ENCODE assay signal across 1 cellular context in the genomic region with DNA sequence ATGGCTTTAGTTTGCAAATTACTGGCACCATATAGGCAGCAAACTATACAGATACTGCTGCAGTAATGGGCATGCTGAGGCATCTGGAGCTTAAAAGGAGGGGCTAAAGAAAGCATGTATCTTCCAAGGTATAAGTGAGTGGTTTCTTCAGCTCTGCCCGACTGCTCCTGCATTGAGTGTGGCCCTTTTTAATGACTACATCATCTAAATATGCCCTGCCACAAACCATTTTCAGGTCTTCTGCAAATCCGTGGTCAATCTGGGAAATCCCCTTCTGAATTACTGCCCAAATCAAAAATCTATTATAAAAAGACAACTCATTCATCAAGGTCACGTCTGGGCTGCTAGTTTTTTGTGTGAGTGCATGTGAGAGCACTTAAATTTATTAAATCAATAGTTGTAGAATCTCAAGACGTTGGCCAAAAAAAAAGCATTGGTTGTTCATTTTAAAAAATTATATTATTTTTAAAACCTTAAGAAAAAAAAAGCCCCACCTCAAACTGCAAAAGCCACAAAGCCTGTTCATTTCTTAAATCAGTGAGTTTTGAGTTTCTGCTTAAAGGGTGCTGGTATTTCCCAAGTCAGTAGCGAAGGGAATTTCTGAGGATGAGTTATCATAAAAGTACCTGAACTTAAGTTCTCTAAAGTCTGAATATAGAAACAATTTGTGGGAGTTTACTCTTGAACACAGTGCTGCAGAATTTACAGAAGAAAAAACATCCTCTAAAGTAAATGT.
TF ChIP-seq lines count a peak whose summit lies in the region.

No MANE protein-coding gene starts in this region.

TF ChIP-seq in GM12878, 131 proteins besides CTCF, POLR2A, EP300 and RAD21 (continued from another document):
- TF ChIP-seq, protein P1, sequence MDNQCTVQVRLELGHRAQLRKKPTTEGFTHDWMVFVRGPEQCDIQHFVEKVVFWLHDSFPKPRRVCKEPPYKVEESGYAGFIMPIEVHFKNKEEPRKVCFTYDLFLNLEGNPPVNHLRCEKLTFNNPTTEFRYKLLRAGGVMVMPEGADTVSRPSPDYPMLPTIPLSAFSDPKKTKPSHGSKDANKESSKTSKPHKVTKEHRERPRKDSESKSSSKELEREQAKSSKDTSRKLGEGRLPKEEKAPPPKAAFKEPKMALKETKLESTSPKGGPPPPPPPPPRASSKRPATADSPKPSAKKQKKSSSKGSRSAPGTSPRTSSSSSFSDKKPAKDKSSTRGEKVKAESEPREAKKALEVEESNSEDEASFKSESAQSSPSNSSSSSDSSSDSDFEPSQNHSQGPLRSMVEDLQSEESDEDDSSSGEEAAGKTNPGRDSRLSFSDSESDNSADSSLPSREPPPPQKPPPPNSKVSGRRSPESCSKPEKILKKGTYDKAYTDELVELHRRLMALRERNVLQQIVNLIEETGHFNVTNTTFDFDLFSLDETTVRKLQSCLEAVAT (IDR thresholded peaks at IDR 0.05): no peak
- TF ChIP-seq IRF3 (IDR thresholded peaks at IDR 0.05) (no peak), FOXM1 (IDR thresholded peaks at IDR 0.05; ENCODE audit: low read depth, low read length) (peak; percentile 87), IKZF1 (conservative IDR thresholded peaks at IDR 0.05) (peak; percentile 63), BACH1 (IDR thresholded peaks at IDR 0.05; ENCODE audit: borderline replicate concordance) (0 out of 2 replicates have a peak, but pooled peaks have one; percentile 11), RBBP5 (conservative IDR thresholded peaks at IDR 0.05) (no peak), LARP7 (IDR thresholded peaks at IDR 0.05) (no peak), RFX5 (IDR thresholded peaks at IDR 0.05; ENCODE audit: low read depth, low read length) (no peak), IKZF2 (IDR thresholded peaks at IDR 0.05) (peak; percentile 53 to 68; a peak in 2 of 4 replicates), POLR2AphosphoS5 (IDR thresholded peaks at IDR 0.05; ENCODE audit: low read length) (peak; percentile 59; the same call in 1 of the 2 replicates), CBFB (IDR thresholded peaks at IDR 0.05; ENCODE audit: low read depth) (peak; percentile 65), NFXL1 (IDR thresholded peaks at IDR 0.05; ENCODE audit: borderline replicate concordance) (no peak), TARDBP (IDR thresholded peaks at IDR 0.05; ENCODE audit: borderline replicate concordance) (no peak), PAX5 (IDR thresholded peaks at IDR 0.05; ENCODE audit: borderline replicate concordance, low read depth, low read length) (0 out of 2 replicates have a peak, but pooled peaks have one; percentile 40), ZNF622 (IDR thresholded peaks at IDR 0.05) (no peak), BCL3 (IDR thresholded peaks at IDR 0.05; ENCODE audit: borderline replicate concordance, insufficient read depth, low read depth, low read length, poor library complexity, severe bottlenecking) (peak; percentile 83), MEF2B (IDR thresholded peaks at IDR 0.05; ENCODE audit: partially characterized antibody, poor library complexity, severe bottlenecking) (peak; percentile 51), TBL1XR1 (IDR thresholded peaks at IDR 0.05; ENCODE audit: low read depth, low read length) (0 out of 2 replicates have a peak, but pooled peaks have one; percentile 63), TCF7 (IDR thresholded peaks at IDR 0.05; ENCODE audit: borderline replicate concordance) (0 out of 2 replicates have a peak, but pooled peaks have one; percentile 7), EGR1 (IDR thresholded peaks at IDR 0.05; ENCODE audit: borderline replicate concordance in 1 of 2, low read depth in 2 of 2, low read length in 2 of 2) (no peak), HDAC6 (IDR thresholded peaks at IDR 0.05; ENCODE audit: unreplicated experiment) (no peak), NFIC (IDR thresholded peaks at IDR 0.05; ENCODE audit: low read depth, low read length) (peak; percentile 91), RUNX3 (IDR thresholded peaks at IDR 0.05; ENCODE audit: low read length) (peak; percentile 96), MTA3 (IDR thresholded peaks at IDR 0.05; ENCODE audit: borderline replicate concordance, low read length) (peak; percentile 61; the same call in 1 of the 2 replicates), STAT1 (conservative IDR thresholded peaks at IDR 0.05) (no peak), ATF7 (IDR thresholded peaks at IDR 0.05; ENCODE audit: low read depth) (peak; percentile 82), ETV6 (conservative IDR thresholded peaks at IDR 0.05 in 1 of 2, IDR thresholded peaks at IDR 0.05 in 1 of 2; ENCODE audit: borderline replicate concordance in 1 of 2, low read depth in 1 of 2) (no peak), TCF12 (IDR thresholded peaks at IDR 0.05; ENCODE audit: low read depth, low read length) (no peak)
- TF ChIP-seq, protein P2, sequence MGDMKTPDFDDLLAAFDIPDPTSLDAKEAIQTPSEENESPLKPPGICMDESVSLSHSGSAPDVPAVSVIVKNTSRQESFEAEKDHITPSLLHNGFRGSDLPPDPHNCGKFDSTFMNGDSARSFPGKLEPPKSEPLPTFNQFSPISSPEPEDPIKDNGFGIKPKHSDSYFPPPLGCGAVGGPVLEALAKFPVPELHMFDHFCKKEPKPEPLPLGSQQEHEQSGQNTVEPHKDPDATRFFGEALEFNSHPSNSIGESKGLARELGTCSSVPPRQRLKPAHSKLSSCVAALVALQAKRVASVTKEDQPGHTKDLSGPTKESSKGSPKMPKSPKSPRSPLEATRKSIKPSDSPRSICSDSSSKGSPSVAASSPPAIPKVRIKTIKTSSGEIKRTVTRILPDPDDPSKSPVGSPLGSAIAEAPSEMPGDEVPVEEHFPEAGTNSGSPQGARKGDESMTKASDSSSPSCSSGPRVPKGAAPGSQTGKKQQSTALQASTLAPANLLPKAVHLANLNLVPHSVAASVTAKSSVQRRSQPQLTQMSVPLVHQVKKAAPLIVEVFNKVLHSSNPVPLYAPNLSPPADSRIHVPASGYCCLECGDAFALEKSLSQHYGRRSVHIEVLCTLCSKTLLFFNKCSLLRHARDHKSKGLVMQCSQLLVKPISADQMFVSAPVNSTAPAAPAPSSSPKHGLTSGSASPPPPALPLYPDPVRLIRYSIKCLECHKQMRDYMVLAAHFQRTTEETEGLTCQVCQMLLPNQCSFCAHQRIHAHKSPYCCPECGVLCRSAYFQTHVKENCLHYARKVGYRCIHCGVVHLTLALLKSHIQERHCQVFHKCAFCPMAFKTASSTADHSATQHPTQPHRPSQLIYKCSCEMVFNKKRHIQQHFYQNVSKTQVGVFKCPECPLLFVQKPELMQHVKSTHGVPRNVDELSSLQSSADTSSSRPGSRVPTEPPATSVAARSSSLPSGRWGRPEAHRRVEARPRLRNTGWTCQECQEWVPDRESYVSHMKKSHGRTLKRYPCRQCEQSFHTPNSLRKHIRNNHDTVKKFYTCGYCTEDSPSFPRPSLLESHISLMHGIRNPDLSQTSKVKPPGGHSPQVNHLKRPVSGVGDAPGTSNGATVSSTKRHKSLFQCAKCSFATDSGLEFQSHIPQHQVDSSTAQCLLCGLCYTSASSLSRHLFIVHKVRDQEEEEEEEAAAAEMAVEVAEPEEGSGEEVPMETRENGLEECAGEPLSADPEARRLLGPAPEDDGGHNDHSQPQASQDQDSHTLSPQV (IDR thresholded peaks at IDR 0.05): no peak
- TF ChIP-seq, protein P3, sequence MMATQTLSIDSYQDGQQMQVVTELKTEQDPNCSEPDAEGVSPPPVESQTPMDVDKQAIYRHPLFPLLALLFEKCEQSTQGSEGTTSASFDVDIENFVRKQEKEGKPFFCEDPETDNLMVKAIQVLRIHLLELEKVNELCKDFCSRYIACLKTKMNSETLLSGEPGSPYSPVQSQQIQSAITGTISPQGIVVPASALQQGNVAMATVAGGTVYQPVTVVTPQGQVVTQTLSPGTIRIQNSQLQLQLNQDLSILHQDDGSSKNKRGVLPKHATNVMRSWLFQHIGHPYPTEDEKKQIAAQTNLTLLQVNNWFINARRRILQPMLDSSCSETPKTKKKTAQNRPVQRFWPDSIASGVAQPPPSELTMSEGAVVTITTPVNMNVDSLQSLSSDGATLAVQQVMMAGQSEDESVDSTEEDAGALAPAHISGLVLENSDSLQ (IDR thresholded peaks at IDR 0.05): peak; percentile 57; the same call in 1 of the 2 replicates
- TF ChIP-seq, protein P4, sequence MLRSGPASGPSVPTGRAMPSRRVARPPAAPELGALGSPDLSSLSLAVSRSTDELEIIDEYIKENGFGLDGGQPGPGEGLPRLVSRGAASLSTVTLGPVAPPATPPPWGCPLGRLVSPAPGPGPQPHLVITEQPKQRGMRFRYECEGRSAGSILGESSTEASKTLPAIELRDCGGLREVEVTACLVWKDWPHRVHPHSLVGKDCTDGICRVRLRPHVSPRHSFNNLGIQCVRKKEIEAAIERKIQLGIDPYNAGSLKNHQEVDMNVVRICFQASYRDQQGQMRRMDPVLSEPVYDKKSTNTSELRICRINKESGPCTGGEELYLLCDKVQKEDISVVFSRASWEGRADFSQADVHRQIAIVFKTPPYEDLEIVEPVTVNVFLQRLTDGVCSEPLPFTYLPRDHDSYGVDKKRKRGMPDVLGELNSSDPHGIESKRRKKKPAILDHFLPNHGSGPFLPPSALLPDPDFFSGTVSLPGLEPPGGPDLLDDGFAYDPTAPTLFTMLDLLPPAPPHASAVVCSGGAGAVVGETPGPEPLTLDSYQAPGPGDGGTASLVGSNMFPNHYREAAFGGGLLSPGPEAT (IDR thresholded peaks at IDR 0.05; ENCODE audit: low read depth): peak; percentile 77
